In the genomic region with DNA sequence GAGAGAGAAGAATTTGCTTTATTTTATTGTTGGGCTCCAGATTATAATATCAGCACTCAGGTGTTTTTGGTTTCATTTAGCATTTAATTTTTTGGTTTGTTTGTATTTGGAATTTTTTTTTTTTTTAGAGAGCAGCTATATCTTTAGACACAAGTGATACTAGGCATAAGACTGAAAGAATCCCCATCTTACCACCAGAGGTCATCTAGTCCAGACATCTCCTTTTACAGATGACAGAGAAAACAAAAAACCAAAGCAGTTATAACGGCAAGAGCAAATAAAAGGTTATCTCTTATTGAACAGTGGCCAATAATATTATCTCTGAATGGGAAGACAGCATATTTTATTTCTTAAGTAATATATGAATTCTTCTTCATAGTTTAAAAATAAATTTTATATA, we compare ENCODE assay signal across 8 cellular contexts. TPM values are rescaled to one million over a fixed set of nuclear protein-coding genes. Genes with fewer than 3 reads are reported as not detected.
A peak's percentile ranks its signal among the peaks of the same experiment; 100 is the strongest.
DNase-seq lines count a peak whose midpoint lies in the region; ATAC-seq and TF ChIP-seq lines count a peak whose summit lies in the region.

No MANE protein-coding gene starts in this region.

- TF ChIP-seq CTCF in GM13977 (IDR thresholded peaks at IDR 0.05; ENCODE audit: extremely low read depth, insufficient read depth, missing control alignments) (peak; percentile 3), fibroblast of villous mesenchyme (IDR thresholded peaks at IDR 0.05; ENCODE audit: insufficient read depth, low read depth, low read length) (peak; percentile 35)

- ATAC-seq in GM18498 (IDR thresholded peaks at IDR 0.05; ENCODE audit: unreplicated experiment): no peak
- no peak for ATAC-seq in GM19328 (IDR thresholded peaks at IDR 0.05; ENCODE audit: unreplicated experiment)
- no peak for ATAC-seq in HG03108 (IDR thresholded peaks at IDR 0.05; ENCODE audit: unreplicated experiment)

- no peak overlapping the region for H3K4me3 ChIP-seq in fibroblast of villous mesenchyme (ENCODE audit: low read depth, low read length)

- DNase-seq in GM13977 (ENCODE audit: low spot score) (no peak), SK-MEL-5 (ENCODE audit: low read depth, low spot score) (peak; percentile 44), fibroblast of villous mesenchyme (ENCODE audit: low read depth) (peak; percentile 30), renal cortical epithelial cell (ENCODE audit: low read depth) (peak; percentile 21), NCI-H774 (lab: John Stamatoyannopoulos, UW) (no peak)

- in situ Hi-C loops in GM13977 (cut with MboI; ENCODE audit: low pct_unique_long_range_greater_than_20kb, low sequenced_read_pairs, unreplicated experiment) (loop anchor here (25.0 kb wide), 1 partner anchor 280 kb away; no protein-coding TSS in a partner anchor), SK-MEL-5 (cut with HindIII; ENCODE audit: low pct_unique_long_range_greater_than_20kb, low sequenced_read_pairs) (no loop called here)

RNA-seq across cellular contexts. Expression of a gene that starts 22.8 kb away (rescaled TPM):
- 10.3 and 10.7 TPM in 2 replicates for total RNA-seq in SK-MEL-5 (2014; rRNA removed; shearing (Covaris generic))
- polyA plus RNA-seq in SK-MEL-5 (2015; cell fraction: cytosol; rRNA removed): 7.4 and 9.2 TPM in 2 replicates
- 5.1 and 5.8 TPM in 2 replicates for polyA plus RNA-seq in SK-MEL-5 (2015; cell fraction: nucleus; rRNA removed)
- total RNA-seq in fibroblast of villous mesenchyme (27.4 and 29.4 TPM in 2 replicates), renal cortical epithelial cell (24.1 and 42.6 TPM in 2 replicates)

Comparison
In these comparisons a context has a peak if more than half of its experiments do, and no peak if none do; other contexts are left out.
1. DNase-seq: peak in SK-MEL-5 (single experiment), fibroblast of villous mesenchyme (single experiment) and renal cortical epithelial cell (single experiment); none in GM13977 (single experiment) and NCI-H774 (single experiment).